Comparison of ENCODE assay signal across 22 cellular contexts in genomic region chr4:899556-899906, GRCh38.
"Had no signal": no experiment of that assay in that cellular context is flagged by ENCODE, and none has a peak within 500 bp of the region (broad histone marks: within the 10 kb centered on the region; RNA-seq: fewer than 3 reads in every experiment).

No MANE protein-coding gene starts in this region.

- H3K9me3 ChIP-seq: breast epithelium, heart left ventricle, left lung, ovary, spleen, thoracic aorta, transverse colon had no signal

- H3K36me3 ChIP-seq: breast epithelium, ovary had no signal

- DNase-seq: central memory CD4-positive, alpha-beta T cell; effector memory CD8-positive, alpha-beta T cell; foreskin melanocyte; hippocampal formation; mesenchymal stem cell; naive B cell; ovary; spleen; stimulated activated CD4-positive, alpha-beta T cell treated with anti-CD3 and anti-CD28 coated beads, Interleukin-15, amount 100 ng/mL, for 24 hours; stimulated activated CD4-positive, alpha-beta T cell treated with anti-CD3 and anti-CD28 coated beads, Interleukin-1b, Interleukin-23, amount 100 ng/mL, for 48 hours; stimulated activated CD4-positive, alpha-beta T cell treated with anti-CD3 and anti-CD28 coated beads, Interleukin-4, amount 100 ng/mL, for 24 hours; stimulated activated naive B cell treated with anti-CD40 and anti-IgM and Interleukin-4, amounts not matched to agents 10 μg/mL and 1 μg/mL and 100 μg/mL, for 72 hours; stimulated activated naive CD8-positive, alpha-beta T cell treated with anti-CD3 and anti-CD28 coated beads, Interleukin-15, amount 100 ng/mL, for 72 hours; transverse colon had no signal

- FAIRE-seq: endothelial cell of umbilical vein had no signal

- H3K4me3 Mint-ChIP-seq: dendritic cell treated with granulocyte-macrophage colony-stimulating factor and Interleukin-4, amounts not matched to agents 40 ng/mL and 50 ng/mL, for 4 days; effector memory CD8-positive, alpha-beta T cell; stimulated activated naive B cell treated with anti-CD40 and anti-IgM and Interleukin-4, amounts not matched to agents 10 μg/mL and 1 μg/mL and 100 μg/mL, for 72 hours; stimulated activated naive CD8-positive, alpha-beta T cell treated with anti-CD3 and anti-CD28 coated beads, Interleukin-15, amount 100 ng/mL, for 72 hours had no signal

- H3K4me3 ChIP-seq: breast epithelium, heart left ventricle, left lung, lung, ovary, spleen, thoracic aorta, transverse colon had no signal

- H3K9me3 Mint-ChIP-seq: dendritic cell treated with granulocyte-macrophage colony-stimulating factor and Interleukin-4, amounts not matched to agents 40 ng/mL and 50 ng/mL, for 4 days; effector memory CD8-positive, alpha-beta T cell; naive B cell; stimulated activated naive B cell treated with anti-CD40 and anti-IgM and Interleukin-4, amounts not matched to agents 10 μg/mL and 1 μg/mL and 100 μg/mL, for 72 hours; stimulated activated naive CD8-positive, alpha-beta T cell treated with anti-CD3 and anti-CD28 coated beads, Interleukin-15, amount 100 ng/mL, for 72 hours had no signal

- H3K27me3 ChIP-seq: breast epithelium, heart left ventricle, left lung, ovary, spleen, transverse colon had no signal

- H3K27ac Mint-ChIP-seq: dendritic cell treated with granulocyte-macrophage colony-stimulating factor and Interleukin-4, amounts not matched to agents 40 ng/mL and 50 ng/mL, for 4 days; stimulated activated naive B cell treated with anti-CD40 and anti-IgM and Interleukin-4, amounts not matched to agents 10 μg/mL and 1 μg/mL and 100 μg/mL, for 72 hours had no signal

- H3K4me1 ChIP-seq: breast epithelium, heart left ventricle, left lung, transverse colon had no signal

- H3K27ac ChIP-seq: breast epithelium, heart left ventricle, left lung, ovary, spleen, thoracic aorta, transverse colon had no signal

- ATAC-seq: effector memory CD8-positive, alpha-beta T cell; left lung; sciatic nerve; stimulated activated naive B cell treated with anti-CD40 and anti-IgM and Interleukin-4, amounts not matched to agents 10 μg/mL and 1 μg/mL and 100 μg/mL, for 72 hours; stimulated activated naive CD8-positive, alpha-beta T cell treated with anti-CD3 and anti-CD28 coated beads, Interleukin-15, amount 100 ng/mL, for 72 hours had no signal
